Comparison of ENCODE assay signal across 23 cellular contexts in genomic region chr10:66457629-66458028, GRCh38.
"Had no signal": no experiment of that assay in that cellular context is flagged by ENCODE, and none has a peak within 500 bp of the region (broad histone marks: within the 10 kb centered on the region; RNA-seq: fewer than 3 reads in every experiment).

No MANE protein-coding gene starts in this region.

- ATAC-seq: activated T-helper 17 cell treated with anti-CD3 and anti-CD28 coated beads, Interleukin-2, amount 50 U/mL, for 72 hours; body of pancreas; esophagus mucosa; T-cell had no signal

- DNase-seq: activated CD4-positive, alpha-beta memory T cell treated with anti-CD3 and anti-CD28 coated beads, Interleukin-2, amount 10 ng/mL, durations not matched to agents 7 days and 5 days; activated CD4-positive, alpha-beta T cell treated with anti-CD3 and anti-CD28 coated beads for 4 hours; activated CD4-positive, alpha-beta T cell treated with anti-CD3 and anti-CD28 coated beads, Interleukin-2, amount 10 ng/mL, durations not matched to agents 7 days and 5 days; activated CD4-positive, alpha-beta T cell treated with anti-CD3 and anti-CD28 coated beads, Interleukin-2, amount 50 U/mL, for 4 hours; activated CD4-positive, CD25-positive, alpha-beta regulatory T cell; activated CD4-positive, CD25-positive, alpha-beta regulatory T cell treated with anti-CD3 and anti-CD28 coated beads, Interleukin-2, amount 50 U/mL, for 72 hours; activated CD8-positive, alpha-beta memory T cell treated with anti-CD3 and anti-CD28 coated beads, Interleukin-2, amount 50 U/mL, for 48 hours; activated effector memory CD4-positive, alpha-beta T cell treated with Interleukin-2 at 50 U/mL for 16 hours; activated gamma-delta T cell treated with Interleukin-2 at 50 U/mL for 16 hours; activated naive CD4-positive, alpha-beta T cell treated with anti-CD3 and anti-CD28 coated beads, Interleukin-2, amount 50 U/mL, for 16 hours; activated naive CD4-positive, alpha-beta T cell treated with Interleukin-2 at 50 U/mL for 16 hours; activated T-cell treated with anti-CD3 and anti-CD28 coated beads for 4 hours; activated T-cell treated with anti-CD3 and anti-CD28 coated beads, Interleukin-2, amount 50 U/mL, for 24 hours; aorta; body of pancreas; dorsolateral prefrontal cortex; effector memory CD4-positive, alpha-beta T cell; endodermal cell; foreskin fibroblast; T-cell; T-helper 9 cell had no signal
